30 cellular contexts compared by ENCODE assay signal in genomic region chr20:32809907-32810306, GRCh38. TPM values are rescaled to one million over a fixed set of nuclear protein-coding genes. Genes with fewer than 3 reads are reported as not detected.
"Had no signal": no experiment of that assay in that cellular context is flagged by ENCODE, and none has a peak within 500 bp of the region (broad histone marks: within the 10 kb centered on the region; RNA-seq: fewer than 3 reads in every experiment).

No MANE protein-coding gene starts in this region.

- H3K36me3 ChIP-seq: ovary, right lobe of liver, sigmoid colon, transverse colon, upper lobe of right lung, vagina had no signal

- H2AFZ ChIP-seq: neural progenitor cell, parathyroid adenoma had no signal

- H3K27me3 ChIP-seq: neural progenitor cell, ovary, right lobe of liver, sigmoid colon, spleen, suprapubic skin, testis, tibial artery, transverse colon, upper lobe of right lung, vagina had no signal

- ATAC-seq: natural killer cell; psoas muscle; right cardiac atrium; right lobe of liver; stimulated activated memory B cell treated with anti-CD40 and anti-IgM and Interleukin-4, amounts not matched to agents 10 μg/mL and 1 μg/mL and 100 μg/mL, for 72 hours; stimulated activated naive CD8-positive, alpha-beta T cell treated with anti-CD3 and anti-CD28 coated beads, Interleukin-15, amount 100 ng/mL, for 72 hours; stimulated activated naive CD8-positive, alpha-beta T cell treated with anti-CD3 and anti-CD28 coated beads, Interleukin-15, Interleukin-2, amounts not matched to agents 100 U/mL and 50 U/mL, for 24 hours; upper lobe of right lung had no signal

- H3K4me2 ChIP-seq: neural progenitor cell, smooth muscle cell had no signal

- H3K9ac ChIP-seq: neural progenitor cell, parathyroid adenoma had no signal

- H3K79me2 ChIP-seq: parathyroid adenoma had no signal

- DNase-seq: natural killer cell; occipital lobe; ovary; posterior cingulate gyrus; psoas muscle; right cardiac atrium; right lobe of liver; sigmoid colon; spleen; stimulated activated CD4-positive, alpha-beta T cell treated with anti-CD3 and anti-CD28 coated beads, Interleukin-12 subunit alpha, Interleukin-12 subunit beta, amount 100 ng/mL, for 4 hours; stimulated activated CD4-positive, alpha-beta T cell treated with anti-CD3 and anti-CD28 coated beads, Interleukin-1b, Interleukin-23, amount 100 ng/mL, for 48 hours; stimulated activated CD4-positive, alpha-beta T cell treated with anti-CD3 and anti-CD28 coated beads, Interleukin-4, amount 100 ng/mL, for 1 hour; stimulated activated CD4-positive, alpha-beta T cell treated with anti-CD3 and anti-CD28 coated beads, Interleukin-4, amount 100 ng/mL, for 4 hours; stimulated activated CD8-positive, alpha-beta memory T cell treated with anti-CD3 and anti-CD28 coated beads, Interleukin-4, amount 100 ng/mL, for 48 hours; stimulated activated naive CD4-positive, alpha-beta T cell; stimulated activated naive CD8-positive, alpha-beta T cell treated with anti-CD3 and anti-CD28 coated beads, Interleukin-15, amount 100 ng/mL, for 72 hours; stimulated activated naive CD8-positive, alpha-beta T cell treated with anti-CD3 and anti-CD28 coated beads, Interleukin-15, Interleukin-2, amounts not matched to agents 100 U/mL and 50 U/mL, for 24 hours; substantia nigra; testis; tibial artery; transverse colon; upper lobe of right lung had no signal

- H3K4me3 ChIP-seq: neural progenitor cell, ovary, psoas muscle, right lobe of liver, sigmoid colon, skin epidermis, smooth muscle cell, spleen, suprapubic skin, testis, tibial artery, transverse colon, upper lobe of right lung, vagina had no signal

- H3K9me3 ChIP-seq: ovary, psoas muscle, right lobe of liver, sigmoid colon, spleen, suprapubic skin, testis, tibial artery, transverse colon, upper lobe of right lung, vagina had no signal

- H3K27ac ChIP-seq: ovary, parathyroid adenoma, psoas muscle, right lobe of liver, sigmoid colon, skin epidermis, spleen, suprapubic skin, testis, tibial artery, transverse colon, upper lobe of right lung, vagina had no signal

- H3K4me1 ChIP-seq: parathyroid adenoma, psoas muscle, right lobe of liver, sigmoid colon, spleen, tibial artery, transverse colon, upper lobe of right lung, vagina had no signal

RNA-seq across cellular contexts. Expression of gene EFCAB8, which starts 48.8 kb away (rescaled TPM):
- total RNA-seq: occipital lobe, vagina had no signal
- polyA plus RNA-seq: neural cell, ovary, right cardiac atrium had no signal
